Comparison of ENCODE assay signal across 1 cellular context in the genomic region with DNA sequence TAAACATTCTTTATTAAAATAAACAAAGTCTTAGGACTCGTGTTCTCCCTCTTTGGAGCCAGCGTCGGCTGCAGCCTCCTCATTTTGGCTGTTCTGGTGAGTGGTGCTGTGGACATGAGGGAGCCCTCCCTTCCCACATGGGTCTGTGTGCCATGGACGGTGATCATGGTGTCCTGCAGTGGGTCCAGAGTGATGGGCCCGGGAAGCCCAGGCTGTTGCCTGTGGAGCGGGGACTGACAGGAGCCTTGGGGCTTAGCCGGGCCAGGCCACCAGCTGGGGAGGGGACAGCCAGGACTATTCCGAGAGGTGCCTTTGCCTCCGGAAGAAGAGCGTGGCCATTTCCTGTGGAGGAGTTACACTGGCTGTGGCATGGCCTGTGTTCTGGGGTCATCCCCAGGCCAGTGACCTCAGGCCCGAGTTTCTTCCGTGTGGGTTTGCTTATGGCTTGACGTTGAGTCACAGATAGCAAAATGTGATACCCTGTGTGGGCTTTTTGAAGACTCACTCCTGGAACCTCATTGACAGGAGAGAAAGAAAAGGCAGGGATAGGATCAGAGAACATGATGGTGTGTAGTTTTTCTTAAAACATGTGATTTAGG.
TF ChIP-seq lines count a peak whose summit lies in the region.

No MANE protein-coding gene starts in this region.

TF ChIP-seq in WTC11, 78 proteins besides CTCF, POLR2A, EP300 and RAD21 (continued from another document):
- TF ChIP-seq, protein P1, sequence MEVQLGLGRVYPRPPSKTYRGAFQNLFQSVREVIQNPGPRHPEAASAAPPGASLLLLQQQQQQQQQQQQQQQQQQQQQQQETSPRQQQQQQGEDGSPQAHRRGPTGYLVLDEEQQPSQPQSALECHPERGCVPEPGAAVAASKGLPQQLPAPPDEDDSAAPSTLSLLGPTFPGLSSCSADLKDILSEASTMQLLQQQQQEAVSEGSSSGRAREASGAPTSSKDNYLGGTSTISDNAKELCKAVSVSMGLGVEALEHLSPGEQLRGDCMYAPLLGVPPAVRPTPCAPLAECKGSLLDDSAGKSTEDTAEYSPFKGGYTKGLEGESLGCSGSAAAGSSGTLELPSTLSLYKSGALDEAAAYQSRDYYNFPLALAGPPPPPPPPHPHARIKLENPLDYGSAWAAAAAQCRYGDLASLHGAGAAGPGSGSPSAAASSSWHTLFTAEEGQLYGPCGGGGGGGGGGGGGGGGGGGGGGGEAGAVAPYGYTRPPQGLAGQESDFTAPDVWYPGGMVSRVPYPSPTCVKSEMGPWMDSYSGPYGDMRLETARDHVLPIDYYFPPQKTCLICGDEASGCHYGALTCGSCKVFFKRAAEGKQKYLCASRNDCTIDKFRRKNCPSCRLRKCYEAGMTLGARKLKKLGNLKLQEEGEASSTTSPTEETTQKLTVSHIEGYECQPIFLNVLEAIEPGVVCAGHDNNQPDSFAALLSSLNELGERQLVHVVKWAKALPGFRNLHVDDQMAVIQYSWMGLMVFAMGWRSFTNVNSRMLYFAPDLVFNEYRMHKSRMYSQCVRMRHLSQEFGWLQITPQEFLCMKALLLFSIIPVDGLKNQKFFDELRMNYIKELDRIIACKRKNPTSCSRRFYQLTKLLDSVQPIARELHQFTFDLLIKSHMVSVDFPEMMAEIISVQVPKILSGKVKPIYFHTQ (CRISPR knock-in tag; IDR thresholded peaks at IDR 0.05) = no peak
- no peak for TF ChIP-seq ZNF138 (CRISPR knock-in tag; conservative IDR thresholded peaks at IDR 0.05)
- no peak for TF ChIP-seq ZNF423 (CRISPR knock-in tag; IDR thresholded peaks at IDR 0.05)
- TF ChIP-seq EMX1 (CRISPR knock-in tag; IDR thresholded peaks at IDR 0.05) = no peak
- TF ChIP-seq, protein P2, sequence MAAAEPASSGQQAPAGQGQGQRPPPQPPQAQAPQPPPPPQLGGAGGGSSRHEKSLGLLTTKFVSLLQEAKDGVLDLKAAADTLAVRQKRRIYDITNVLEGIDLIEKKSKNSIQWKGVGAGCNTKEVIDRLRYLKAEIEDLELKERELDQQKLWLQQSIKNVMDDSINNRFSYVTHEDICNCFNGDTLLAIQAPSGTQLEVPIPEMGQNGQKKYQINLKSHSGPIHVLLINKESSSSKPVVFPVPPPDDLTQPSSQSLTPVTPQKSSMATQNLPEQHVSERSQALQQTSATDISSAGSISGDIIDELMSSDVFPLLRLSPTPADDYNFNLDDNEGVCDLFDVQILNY (CRISPR knock-in tag; IDR thresholded peaks at IDR 0.05) = no peak
- TF ChIP-seq, protein P3, sequence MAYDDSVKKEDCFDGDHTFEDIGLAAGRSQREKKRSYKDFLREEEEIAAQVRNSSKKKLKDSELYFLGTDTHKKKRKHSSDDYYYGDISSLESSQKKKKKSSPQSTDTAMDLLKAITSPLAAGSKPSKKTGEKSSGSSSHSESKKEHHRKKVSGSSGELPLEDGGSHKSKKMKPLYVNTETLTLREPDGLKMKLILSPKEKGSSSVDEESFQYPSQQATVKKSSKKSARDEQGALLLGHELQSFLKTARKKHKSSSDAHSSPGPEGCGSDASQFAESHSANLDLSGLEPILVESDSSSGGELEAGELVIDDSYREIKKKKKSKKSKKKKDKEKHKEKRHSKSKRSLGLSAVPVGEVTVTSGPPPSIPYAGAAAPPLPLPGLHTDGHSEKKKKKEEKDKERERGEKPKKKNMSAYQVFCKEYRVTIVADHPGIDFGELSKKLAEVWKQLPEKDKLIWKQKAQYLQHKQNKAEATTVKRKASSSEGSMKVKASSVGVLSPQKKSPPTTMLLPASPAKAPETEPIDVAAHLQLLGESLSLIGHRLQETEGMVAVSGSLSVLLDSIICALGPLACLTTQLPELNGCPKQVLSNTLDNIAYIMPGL (CRISPR knock-in tag; IDR thresholded peaks at IDR 0.05) = no peak
- TF ChIP-seq, protein P4, sequence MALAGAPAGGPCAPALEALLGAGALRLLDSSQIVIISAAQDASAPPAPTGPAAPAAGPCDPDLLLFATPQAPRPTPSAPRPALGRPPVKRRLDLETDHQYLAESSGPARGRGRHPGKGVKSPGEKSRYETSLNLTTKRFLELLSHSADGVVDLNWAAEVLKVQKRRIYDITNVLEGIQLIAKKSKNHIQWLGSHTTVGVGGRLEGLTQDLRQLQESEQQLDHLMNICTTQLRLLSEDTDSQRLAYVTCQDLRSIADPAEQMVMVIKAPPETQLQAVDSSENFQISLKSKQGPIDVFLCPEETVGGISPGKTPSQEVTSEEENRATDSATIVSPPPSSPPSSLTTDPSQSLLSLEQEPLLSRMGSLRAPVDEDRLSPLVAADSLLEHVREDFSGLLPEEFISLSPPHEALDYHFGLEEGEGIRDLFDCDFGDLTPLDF (CRISPR knock-in tag; IDR thresholded peaks at IDR 0.05) = no peak
- TF ChIP-seq RELA (CRISPR knock-in tag; IDR thresholded peaks at IDR 0.05; ENCODE audit: borderline replicate concordance) = no peak
- TF ChIP-seq ZNF232 (CRISPR knock-in tag; IDR thresholded peaks at IDR 0.05) = no peak
- TF ChIP-seq IRF2 (CRISPR knock-in tag; IDR thresholded peaks at IDR 0.05; ENCODE audit: borderline replicate concordance, low read depth) = no peak
- TF ChIP-seq KAT7 (CRISPR knock-in tag; IDR thresholded peaks at IDR 0.05; ENCODE audit: borderline replicate concordance) = no peak
- no peak for TF ChIP-seq TP53 (CRISPR knock-in tag; IDR thresholded peaks at IDR 0.05)
- TF ChIP-seq, protein P5, sequence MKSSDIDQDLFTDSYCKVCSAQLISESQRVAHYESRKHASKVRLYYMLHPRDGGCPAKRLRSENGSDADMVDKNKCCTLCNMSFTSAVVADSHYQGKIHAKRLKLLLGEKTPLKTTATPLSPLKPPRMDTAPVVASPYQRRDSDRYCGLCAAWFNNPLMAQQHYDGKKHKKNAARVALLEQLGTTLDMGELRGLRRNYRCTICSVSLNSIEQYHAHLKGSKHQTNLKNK (CRISPR knock-in tag; IDR thresholded peaks at IDR 0.05) = no peak
- TF ChIP-seq, protein P6, sequence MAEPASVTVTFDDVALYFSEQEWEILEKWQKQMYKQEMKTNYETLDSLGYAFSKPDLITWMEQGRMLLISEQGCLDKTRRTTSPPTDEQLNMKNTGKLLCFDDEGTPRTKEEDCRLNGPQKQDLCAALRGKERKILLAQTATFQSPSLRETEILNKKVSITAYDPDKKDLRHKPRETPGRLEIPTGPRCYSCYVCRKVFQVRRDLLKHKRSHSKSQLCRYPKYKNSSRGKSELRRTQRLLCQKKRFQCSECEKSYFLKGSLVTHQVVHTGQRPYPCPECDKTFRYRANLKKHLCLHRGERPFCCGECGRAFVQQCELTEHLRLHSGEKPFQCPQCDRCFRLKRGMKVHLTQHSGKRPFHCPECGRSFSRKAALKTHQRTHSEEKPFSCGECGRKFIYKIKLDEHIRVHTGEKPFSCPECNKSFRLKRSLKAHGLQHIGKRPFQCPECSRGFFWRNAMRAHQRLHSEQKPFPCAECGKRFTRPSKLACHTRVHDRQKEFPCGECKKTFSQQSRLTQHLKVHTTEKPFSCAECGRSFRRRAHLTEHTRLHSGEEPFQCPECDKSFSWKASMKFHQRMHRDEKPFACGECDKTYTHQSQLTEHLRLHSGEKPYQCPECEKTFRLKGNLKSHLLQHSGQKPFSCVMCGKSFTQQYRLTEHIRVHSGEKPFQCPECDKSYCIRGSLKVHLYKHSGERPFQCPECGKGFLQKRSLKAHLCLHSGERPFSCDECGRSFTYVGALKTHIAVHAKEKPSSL (CRISPR knock-in tag; conservative IDR thresholded peaks at IDR 0.05) = no peak
- TF ChIP-seq, protein P7, sequence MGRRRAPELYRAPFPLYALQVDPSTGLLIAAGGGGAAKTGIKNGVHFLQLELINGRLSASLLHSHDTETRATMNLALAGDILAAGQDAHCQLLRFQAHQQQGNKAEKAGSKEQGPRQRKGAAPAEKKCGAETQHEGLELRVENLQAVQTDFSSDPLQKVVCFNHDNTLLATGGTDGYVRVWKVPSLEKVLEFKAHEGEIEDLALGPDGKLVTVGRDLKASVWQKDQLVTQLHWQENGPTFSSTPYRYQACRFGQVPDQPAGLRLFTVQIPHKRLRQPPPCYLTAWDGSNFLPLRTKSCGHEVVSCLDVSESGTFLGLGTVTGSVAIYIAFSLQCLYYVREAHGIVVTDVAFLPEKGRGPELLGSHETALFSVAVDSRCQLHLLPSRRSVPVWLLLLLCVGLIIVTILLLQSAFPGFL (CRISPR knock-in tag; IDR thresholded peaks at IDR 0.05; ENCODE audit: borderline replicate concordance) = no peak
